19 cellular contexts compared by ENCODE assay signal in genomic region chr1:150473659-150474058, GRCh38. TPM values are rescaled to one million over a fixed set of nuclear protein-coding genes. Genes with fewer than 3 reads are reported as not detected.
DNase-seq lines count a peak whose midpoint lies in the region; ATAC-seq and TF ChIP-seq lines count a peak whose summit lies in the region.
"Had no signal": no experiment of that assay in that cellular context is flagged by ENCODE, and none has a peak within 500 bp of the region (broad histone marks: within the 10 kb centered on the region; RNA-seq: fewer than 3 reads in every experiment).

No MANE protein-coding gene starts in this region.

- TF ChIP-seq CTCF in CD8-positive, alpha-beta T cell (IDR thresholded peaks at IDR 0.05): no peak

- POLR2A ChIA-PET in CD8-positive, alpha-beta T cell (lab: Charles Lee): no interaction called here
- POLR2A ChIA-PET in activated CD8-positive, alpha-beta T cell treated with anti-CD3 and anti-CD28 coated beads, Interleukin-2, amount 10 ng/mL, durations not matched to agents 7 days and 5 days (lab: Charles Lee): no interaction called here

- H3K4me3 ChIP-seq in CD8-positive, alpha-beta T cell (ENCODE audit: low read depth, low read length): no peak overlapping the region
- H3K4me3 ChIP-seq: colonic mucosa, neural progenitor cell had no signal

- H3K27me3 Mint-ChIP-seq in CD8-positive, alpha-beta T cell (ENCODE audit: low read depth): no peaks in the 10 kb centered on the region
- H3K27me3 Mint-ChIP-seq in activated CD8-positive, alpha-beta T cell treated with anti-CD3 and anti-CD28 coated beads, Interleukin-2, amount 10 ng/mL, durations not matched to agents 7 days and 5 days (ENCODE audit: low read depth): no peaks in the 10 kb centered on the region
- H3K27me3 Mint-ChIP-seq: CD4-positive, alpha-beta T cell; T-helper 17 cell had no signal

- H3K4me3 Mint-ChIP-seq in CD8-positive, alpha-beta T cell: no peak overlapping the region
- no peak overlapping the region for H3K4me3 Mint-ChIP-seq in activated CD8-positive, alpha-beta T cell treated with anti-CD3 and anti-CD28 coated beads, Interleukin-2, amount 10 ng/mL, durations not matched to agents 7 days and 5 days
- H3K4me3 Mint-ChIP-seq: CD4-positive, alpha-beta T cell; neural progenitor cell; T-helper 17 cell had no signal

- H3K4me1 Mint-ChIP-seq in CD8-positive, alpha-beta T cell (ENCODE audit: low read depth): peaks cover 11% of the 10 kb centered on the region
- H3K4me1 Mint-ChIP-seq in activated CD8-positive, alpha-beta T cell treated with anti-CD3 and anti-CD28 coated beads, Interleukin-2, amount 10 ng/mL, durations not matched to agents 7 days and 5 days (ENCODE audit: low read depth): no peaks in the 10 kb centered on the region

- intact Hi-C loops in CD8-positive, alpha-beta T cell (cut with DNase I, micrococcal nuclease): no loop called here
- intact Hi-C loops in left ventricle myocardium superior (cut with micrococcal nuclease): loop anchor here (2.0 kb wide), 1 partner anchor 47 kb away; no protein-coding TSS in a partner anchor

- H3K36me3 ChIP-seq in CD8-positive, alpha-beta T cell (ENCODE audit: insufficient read depth, low read length): peaks cover 22% of the 10 kb centered on the region
- H3K36me3 ChIP-seq: neural progenitor cell had no signal

- H3K27ac Mint-ChIP-seq in CD8-positive, alpha-beta T cell: peak overlapping the region; percentile 76
- no peak overlapping the region for H3K27ac Mint-ChIP-seq in activated CD8-positive, alpha-beta T cell treated with anti-CD3 and anti-CD28 coated beads, Interleukin-2, amount 10 ng/mL, durations not matched to agents 7 days and 5 days
- H3K27ac Mint-ChIP-seq: neural progenitor cell had no signal

- no peaks in the 10 kb centered on the region for H3K9me3 Mint-ChIP-seq in CD8-positive, alpha-beta T cell
- no peaks in the 10 kb centered on the region for H3K9me3 Mint-ChIP-seq in activated CD8-positive, alpha-beta T cell treated with anti-CD3 and anti-CD28 coated beads, Interleukin-2, amount 10 ng/mL, durations not matched to agents 7 days and 5 days (ENCODE audit: insufficient read depth)
- H3K9me3 Mint-ChIP-seq: CD4-positive, alpha-beta T cell; neural progenitor cell had no signal

- H3K27me3 ChIP-seq in CD8-positive, alpha-beta T cell (ENCODE audit: insufficient read depth, low read length): no peaks in the 10 kb centered on the region
- H3K27me3 ChIP-seq: colonic mucosa, neural progenitor cell had no signal

- H3K36me3 Mint-ChIP-seq in CD8-positive, alpha-beta T cell: peaks cover 51% of the 10 kb centered on the region
- peaks cover 30% of the 10 kb centered on the region for H3K36me3 Mint-ChIP-seq in activated CD8-positive, alpha-beta T cell treated with anti-CD3 and anti-CD28 coated beads, Interleukin-2, amount 10 ng/mL, durations not matched to agents 7 days and 5 days (ENCODE audit: low read depth)

- no peak for DNase-seq in CD8-positive, alpha-beta T cell
- DNase-seq in amniotic epithelial cell (ENCODE audit: low read depth) (peak; percentile 42), left ventricle myocardium superior (peak; percentile 53), pons (ENCODE audit: low spot score) (peak; percentile 35), NCI-H2171 (lab: John Stamatoyannopoulos, UW) (no peak), iPS-NIHi11 (ENCODE audit: low spot score) (no peak), DMS153 treated with DMSO at 0.1 percent for 48 hours (lab: John Stamatoyannopoulos, UW; ENCODE audit: unreplicated experiment) (no peak)
- DNase-seq in activated CD8-positive, alpha-beta T cell treated with anti-CD3 and anti-CD28 coated beads, Interleukin-2, amount 10 ng/mL, durations not matched to agents 7 days and 5 days: no peak
- DNase-seq: activated CD4-positive, CD25-positive, alpha-beta regulatory T cell; CD4-positive, alpha-beta T cell; colonic mucosa; mesendoderm; NCI-H146; NCI-H446; SIG-M5; stimulated activated CD4-positive, alpha-beta T cell treated with anti-CD3 and anti-CD28 coated beads, Interleukin-1b, Interleukin-23, amount 100 ng/mL, for 48 hours; T-helper 17 cell had no signal

- no peak for ATAC-seq in CD8-positive, alpha-beta T cell
- peak; percentile 79 for ATAC-seq in left ventricle myocardium superior
- no peak for ATAC-seq in activated CD8-positive, alpha-beta T cell treated with anti-CD3 and anti-CD28 coated beads, Interleukin-2, amount 10 ng/mL, durations not matched to agents 7 days and 5 days
- ATAC-seq: T-helper 17 cell had no signal

- H3K9me3 ChIP-seq in CD8-positive, alpha-beta T cell (ENCODE audit: low read length): no peaks in the 10 kb centered on the region
- H3K9me3 ChIP-seq: colonic mucosa had no signal

- no peak overlapping the region for H3K27ac ChIP-seq in CD8-positive, alpha-beta T cell (ENCODE audit: low read depth, low read length)
- H3K27ac ChIP-seq: colonic mucosa, neural progenitor cell had no signal

- H3K4me1 ChIP-seq in CD8-positive, alpha-beta T cell (ENCODE audit: insufficient read depth, low read length): no peaks in the 10 kb centered on the region
- H3K4me1 ChIP-seq: neural progenitor cell had no signal

- CTCF ChIA-PET in CD8-positive, alpha-beta T cell (lab: Charles Lee): no interaction called here
- CTCF ChIA-PET in activated CD8-positive, alpha-beta T cell treated with anti-CD3 and anti-CD28 coated beads, Interleukin-2, amount 10 ng/mL, durations not matched to agents 7 days and 5 days (lab: Charles Lee): no interaction called here

RNA-seq across cellular contexts. Expression of gene TARS2, which starts 13.6 kb away (rescaled TPM):
- total RNA-seq in CD8-positive, alpha-beta T cell: 10 to 100 TPM; 19.4 to 28.8 TPM
- total RNA-seq in left ventricle myocardium superior: 31.3 TPM
- 10 to 100 TPM; 29.8 to 33.7 TPM for total RNA-seq in activated CD8-positive, alpha-beta T cell treated with anti-CD3 and anti-CD28 coated beads, Interleukin-2, amount 10 ng/mL, durations not matched to agents 7 days and 5 days

RNA-seq across cellular contexts. Expression of gene ECM1, which starts 34.2 kb away (rescaled TPM):
- not detected for total RNA-seq in CD8-positive, alpha-beta T cell
- 14.0 TPM for total RNA-seq in left ventricle myocardium superior
- under 1 TPM; 0.71 to 0.78 TPM for total RNA-seq in activated CD8-positive, alpha-beta T cell treated with anti-CD3 and anti-CD28 coated beads, Interleukin-2, amount 10 ng/mL, durations not matched to agents 7 days and 5 days

RNA-seq across cellular contexts. Expression of gene FALEC, which starts 41.9 kb away (rescaled TPM):
- not detected for total RNA-seq in CD8-positive, alpha-beta T cell
- not detected for total RNA-seq in left ventricle myocardium superior
- total RNA-seq in activated CD8-positive, alpha-beta T cell treated with anti-CD3 and anti-CD28 coated beads, Interleukin-2, amount 10 ng/mL, durations not matched to agents 7 days and 5 days: not detected
- total RNA-seq: CD4-positive, alpha-beta T cell; colonic mucosa; glomerular endothelial cell had no signal

Comparison
In these comparisons a context has a peak if more than half of its experiments do, and no peak if none do; other contexts are left out.
1. DNase-seq: peak in amniotic epithelial cell (single experiment), left ventricle myocardium superior (single experiment) and pons (single experiment); none in CD8-positive, alpha-beta T cell (0 of 7), NCI-H2171 (single experiment), activated CD8-positive, alpha-beta T cell treated with anti-CD3 and anti-CD28 coated beads, Interleukin-2, amount 10 ng/mL, durations not matched to agents 7 days and 5 days (single experiment), iPS-NIHi11 (single experiment) and DMS153 treated with DMSO at 0.1 percent for 48 hours (single experiment).